ENCODE assay signal across 8 cellular contexts in genomic region chr6:170295519-170296422, GRCh38. TPM values are rescaled to one million over a fixed set of nuclear protein-coding genes. Genes with fewer than 3 reads are reported as not detected.
A peak's percentile ranks its signal among the peaks of the same experiment; 100 is the strongest.
DNase-seq lines count a peak whose midpoint lies in the region; ATAC-seq, FAIRE-seq and TF ChIP-seq lines count a peak whose summit lies in the region.

No MANE protein-coding gene starts in this region.

- H3K9ac ChIP-seq in stomach smooth muscle (ENCODE audit: low read length in 2 of 2): peak overlapping the region in 1 of 2 donors; percentile 13

- TF ChIP-seq CTCF in AG09309 (IDR thresholded peaks at IDR 0.05; ENCODE audit: control insufficient read depth, insufficient read depth, low read depth, low read length, missing control alignments): no peak
- TF ChIP-seq CTCF in bronchial epithelial cell (IDR thresholded peaks at IDR 0.05; ENCODE audit: insufficient read depth, low read length, severe bottlenecking): no peak
- no peak for TF ChIP-seq CTCF in lung (IDR thresholded peaks at IDR 0.05; ENCODE audit: control extremely low read depth, extremely low read depth)

- H3K4me1 ChIP-seq in lung (ENCODE audit: control insufficient read depth in 2 of 2, insufficient read depth in 2 of 2, low read length in 2 of 2) (peaks cover 0 to 27% of the 10 kb centered on the region in 2 donors), stomach smooth muscle (ENCODE audit: control insufficient read depth, insufficient read depth, low read length) (peaks cover 39% of the 10 kb centered on the region)

- no peak overlapping the region for H3K27ac ChIP-seq in lung (ENCODE audit: low read depth in 1 of 2, low read length in 1 of 2)
- no peak overlapping the region for H3K27ac ChIP-seq in stomach smooth muscle (ENCODE audit: low read length)

- peaks cover 2% of the 10 kb centered on the region for H3K27me3 ChIP-seq in bronchial epithelial cell (ENCODE audit: control insufficient read depth, insufficient read depth, low read length)
- H3K27me3 ChIP-seq in lung (ENCODE audit: control insufficient read depth, insufficient read depth): peaks cover 3% of the 10 kb centered on the region
- peaks cover 50 to 79% of the 10 kb centered on the region in 2 donors for H3K27me3 ChIP-seq in stomach smooth muscle (ENCODE audit: control insufficient read depth in 1 of 2, insufficient read depth in 2 of 2, low read length in 2 of 2)

- FAIRE-seq in bronchial epithelial cell (lab: Jason Lieb, UNC): no peak

- H3K4me3 ChIP-seq in AG09309 (ENCODE audit: control insufficient read depth, low read depth, low read length) (peak overlapping the region; percentile 27), bronchial epithelial cell (ENCODE audit: low read depth, low read length) (peak overlapping the region; percentile 51), lung (peak overlapping the region; percentile 36), stomach smooth muscle (ENCODE audit: low read length in 2 of 2) (peak overlapping the region; percentile 48 to 72)

- ATAC-seq in GM18868 (IDR thresholded peaks at IDR 0.05; ENCODE audit: unreplicated experiment) (peak; percentile 38), HG03159 (IDR thresholded peaks at IDR 0.05; ENCODE audit: unreplicated experiment) (peak; percentile 64), lung (ENCODE audit: insufficient read depth, low FRiP score) (peak; percentile 31)

- WGBS in lung, 2 donors: 0 to 1% methylated on average over 78 to 108 of the region's 108 CpGs

- H3K9me3 ChIP-seq in lung (ENCODE audit: control insufficient read depth in 2 of 2, insufficient read depth in 1 of 2, low read length in 1 of 2) (peaks cover 0 to 2% of the 10 kb centered on the region in 2 donors), stomach smooth muscle (ENCODE audit: control insufficient read depth in 2 of 2, low read length in 2 of 2) (no peaks in the 10 kb centered on the region)

- DNase-seq in AG09309 (ENCODE audit: low read depth) (no peak), SHP77 (lab: John Stamatoyannopoulos, UW) (peak; percentile 64 to 76), bronchial epithelial cell (ENCODE audit: low read depth) (peak; percentile 21), lung (ENCODE audit: low spot score) (no peak), NCI-H510A (lab: John Stamatoyannopoulos, UW) (no peak)

- no peaks in the 10 kb centered on the region for H3K36me3 ChIP-seq in bronchial epithelial cell (ENCODE audit: control insufficient read depth, insufficient read depth, low read length)
- H3K36me3 ChIP-seq in lung (ENCODE audit: control insufficient read depth in 2 of 2, insufficient read depth in 2 of 2, low read length in 2 of 2): no peaks in the 10 kb centered on the region
- H3K36me3 ChIP-seq in stomach smooth muscle (ENCODE audit: control insufficient read depth in 2 of 2, insufficient read depth in 2 of 2, low read length in 2 of 2): no peaks in the 10 kb centered on the region

RNA-seq across cellular contexts. Expression of gene DLL1, which starts 4.9 kb away (rescaled TPM):
- total RNA-seq in bronchial epithelial cell: 4.1 and 4.7 TPM in 2 replicates
- total RNA-seq in lung: 10 to 100 TPM; 16.2 to 16.9 TPM
- 10 to 100 TPM in 1 of 2 donors, 1 to 10 TPM in 1; 6.2 to 10.2 TPM for polyA plus RNA-seq in lung

RNA-seq across cellular contexts. Expression of gene FAM120B, which starts 10.8 kb away (rescaled TPM):
- total RNA-seq in bronchial epithelial cell (7.1 and 11.8 TPM in 2 replicates), lung (10 to 100 TPM; 29.5 to 35.6 TPM)
- 10 to 100 TPM in 1 of 2 donors, 1 to 10 TPM in 1; 8.5 to 11.8 TPM for polyA plus RNA-seq in lung

Comparison
In these comparisons a context has a peak if more than half of its experiments do, and no peak if none do; other contexts are left out.
1. DNase-seq: peak in SHP77 (2 of 2) and bronchial epithelial cell (single experiment); none in AG09309 (single experiment), lung (single experiment) and NCI-H510A (single experiment).
2. Peak in every context shown above with its lines, with median percentiles within 50 percentile points of each other: H3K4me3 ChIP-seq and ATAC-seq.